ENCODE assay signal across 1 cellular context in the genomic region with DNA sequence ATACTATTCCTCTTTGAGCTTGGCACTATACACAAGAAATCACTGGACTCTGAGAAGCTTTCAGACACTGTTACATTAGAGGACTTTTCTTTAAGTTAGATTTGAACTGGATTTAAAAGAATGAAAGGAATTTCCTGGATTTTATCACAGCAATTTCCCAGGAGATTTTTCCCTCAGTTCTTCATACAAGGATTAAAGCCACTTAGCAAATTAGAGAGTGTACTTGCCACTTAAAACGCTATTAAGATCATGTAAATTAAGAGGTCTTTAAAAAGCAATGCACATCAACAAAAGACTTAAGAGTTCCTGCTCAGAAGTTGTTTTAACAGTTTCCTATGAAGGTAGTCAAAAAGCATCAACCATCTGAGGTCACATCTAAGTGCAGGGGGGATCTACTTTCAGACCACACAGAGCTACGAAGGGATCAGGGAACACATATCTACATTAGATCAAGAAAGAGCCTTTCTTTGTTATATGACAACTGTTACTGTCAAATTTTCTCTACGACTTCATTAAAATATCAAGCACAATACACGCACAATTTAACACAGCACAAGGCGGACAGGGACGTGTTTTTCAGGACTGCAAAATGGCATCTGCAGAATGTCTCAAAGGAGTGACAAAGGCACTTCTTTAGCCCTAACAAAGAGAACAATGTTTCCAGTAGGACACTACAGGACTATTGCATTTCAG.
TF ChIP-seq lines count a peak whose summit lies in the region.

No MANE protein-coding gene starts in this region.

TF ChIP-seq in endothelial cell of umbilical vein, 7 proteins besides CTCF, POLR2A, EP300 and RAD21:
- TF ChIP-seq GATA2 (IDR thresholded peaks at IDR 0.05; ENCODE audit: insufficient read depth, insufficient read length, low read depth, low read length), result no peak
- no peak for TF ChIP-seq POLR2AphosphoS5 (IDR thresholded peaks at IDR 0.05; ENCODE audit: insufficient read depth, low read depth, low read length)
- no peak for TF ChIP-seq MYC (IDR thresholded peaks at IDR 0.05; ENCODE audit: low read depth, low read length)
- TF ChIP-seq EZH2 (IDR thresholded peaks at IDR 0.05; ENCODE audit: borderline replicate concordance, low read depth, low read length, severe bottlenecking), result no peak
- TF ChIP-seq MAX (IDR thresholded peaks at IDR 0.05; ENCODE audit: insufficient read depth, insufficient read length), result no peak
- no peak for TF ChIP-seq JUN (IDR thresholded peaks at IDR 0.05; ENCODE audit: borderline replicate concordance, insufficient read depth, insufficient read length, low read depth)
- no peak for TF ChIP-seq FOS (IDR thresholded peaks at IDR 0.05; ENCODE audit: borderline replicate concordance, insufficient read depth, low read length)
TF ChIP-seq in endothelial cell of umbilical vein: peak in this region for 0.
